ENCODE assay signal across 14 cellular contexts in the genomic region with DNA sequence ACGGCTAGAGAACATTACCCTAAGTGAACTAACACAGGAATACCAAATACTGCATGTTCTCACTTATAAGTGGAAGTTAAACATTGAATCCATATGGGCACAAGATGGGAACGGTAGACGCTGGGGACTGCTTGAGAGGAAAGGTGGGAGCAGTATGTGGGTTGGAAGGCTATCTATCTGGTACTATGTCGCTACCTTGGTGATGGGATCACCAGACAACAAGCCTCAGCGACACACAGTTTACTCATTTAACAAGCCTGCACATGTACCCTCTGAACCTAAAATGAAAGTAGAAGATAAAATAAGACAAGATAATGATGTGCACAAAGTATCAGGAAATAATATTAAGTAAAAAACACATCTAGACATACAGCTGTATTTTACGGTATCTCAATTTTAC. TPM values are rescaled to one million over a fixed set of nuclear protein-coding genes. Genes with fewer than 3 reads are reported as not detected.
DNase-seq lines count a peak whose midpoint lies in the region; ATAC-seq and TF ChIP-seq lines count a peak whose summit lies in the region.
"Had no signal": no experiment of that assay in that cellular context is flagged by ENCODE, and none has a peak within 500 bp of the region (broad histone marks: within the 10 kb centered on the region; RNA-seq: fewer than 3 reads in every experiment).

No MANE protein-coding gene starts in this region.

- CTCF ChIA-PET in CD8-positive, alpha-beta T cell (lab: Charles Lee), result no interaction called here
- CTCF ChIA-PET in naive thymus-derived CD4-positive, alpha-beta T cell (lab: Charles Lee), result no interaction called here

- no peak for DNase-seq in CD8-positive, alpha-beta T cell
- DNase-seq in Jurkat, Clone E6-1 (ENCODE audit: low read depth, low spot score), result no peak
- DNase-seq in naive thymus-derived CD4-positive, alpha-beta T cell, result no peak
- DNase-seq in NCI-H526 (lab: John Stamatoyannopoulos, UW) (no peak), esophagus muscularis mucosa (ENCODE audit: extremely low spot score) (no peak), testis (no peak)
- DNase-seq: BE2C; NCI-H1436 treated with DMSO at 0.1 percent for 48 hours; NCI-H510A; stimulated activated CD8-positive, alpha-beta memory T cell treated with anti-CD3 and anti-CD28 coated beads, Interleukin-4, amount 100 ng/mL, for 48 hours had no signal

- ATAC-seq in CD8-positive, alpha-beta T cell, result peak; percentile 41
- ATAC-seq in naive thymus-derived CD4-positive, alpha-beta T cell, result no peak
- ATAC-seq in HG03378 (IDR thresholded peaks at IDR 0.05; ENCODE audit: unreplicated experiment), result no peak

- no peaks in the 10 kb centered on the region for H3K27me3 ChIP-seq in CD8-positive, alpha-beta T cell (ENCODE audit: insufficient read depth, low read length)
- no peaks in the 10 kb centered on the region for H3K27me3 ChIP-seq in naive thymus-derived CD4-positive, alpha-beta T cell (ENCODE audit: control insufficient read depth in 2 of 2, insufficient read depth in 2 of 2, low read length in 2 of 2)
- H3K27me3 ChIP-seq in esophagus muscularis mucosa, result no peaks in the 10 kb centered on the region
- H3K27me3 ChIP-seq in testis, result no peaks in the 10 kb centered on the region
- H3K27me3 ChIP-seq: BE2C had no signal

- H3K36me3 Mint-ChIP-seq in CD8-positive, alpha-beta T cell, result peaks cover 24% of the 10 kb centered on the region
- peaks cover 3% of the 10 kb centered on the region for H3K36me3 Mint-ChIP-seq in activated naive CD8-positive, alpha-beta T cell
- H3K36me3 Mint-ChIP-seq in naive thymus-derived CD4-positive, alpha-beta T cell, result peaks cover 2 to 46% (median 8%) of the 10 kb centered on the region in 5 donors
- H3K36me3 Mint-ChIP-seq: mesothelial cell of epicardium had no signal

- intact Hi-C loops in CD8-positive, alpha-beta T cell (cut with DNase I, micrococcal nuclease), result loop anchor here in 1 of 2 experiments (5.0 kb wide), 1 partner anchor 75 kb away; the partner anchor contains the start of gene IFI16
- intact Hi-C loops in naive thymus-derived CD4-positive, alpha-beta T cell (cut with micrococcal nuclease), result loop anchor here (2.0 to 10.0 kb wide), 4 partner anchors 50 to 130 kb away; no protein-coding TSS in a partner anchor
- intact Hi-C loops in esophagus muscularis mucosa (cut with DNase I), result no loop called here
- intact Hi-C loops in testis (cut with DNase I; ENCODE audit: low total_unique reads), result no loop called here

- H3K27ac ChIP-seq in CD8-positive, alpha-beta T cell (ENCODE audit: low read depth, low read length), result peak overlapping the region; percentile 39
- peak overlapping the region; percentile 61 for H3K27ac ChIP-seq in naive thymus-derived CD4-positive, alpha-beta T cell (ENCODE audit: low read depth, low read length)
- no peak overlapping the region for H3K27ac ChIP-seq in esophagus muscularis mucosa (replicated peaks in 1 of 4)
- H3K27ac ChIP-seq in testis, result no peak overlapping the region
- H3K27ac ChIP-seq: prostate gland had no signal

- peaks cover 7% of the 10 kb centered on the region for H3K9me3 Mint-ChIP-seq in CD8-positive, alpha-beta T cell
- H3K9me3 Mint-ChIP-seq in activated naive CD8-positive, alpha-beta T cell (ENCODE audit: low read depth), result peaks cover 3% of the 10 kb centered on the region
- peaks cover 0 to 14% (median 3%) of the 10 kb centered on the region in 11 donors for H3K9me3 Mint-ChIP-seq in naive thymus-derived CD4-positive, alpha-beta T cell

- TF ChIP-seq EP300 in esophagus muscularis mucosa (IDR thresholded peaks at IDR 0.05), result no peak

- peak overlapping the region; percentile 87 for H3K27ac Mint-ChIP-seq in CD8-positive, alpha-beta T cell
- peak overlapping the region; percentile 86 for H3K27ac Mint-ChIP-seq in activated naive CD8-positive, alpha-beta T cell
- H3K27ac Mint-ChIP-seq in naive thymus-derived CD4-positive, alpha-beta T cell, result peak overlapping the region; percentile 10 to 94 (median 82)
- H3K27ac Mint-ChIP-seq: mesothelial cell of epicardium had no signal

- H3K4me1 Mint-ChIP-seq in CD8-positive, alpha-beta T cell (ENCODE audit: low read depth), result peaks cover 33% of the 10 kb centered on the region
- H3K4me1 Mint-ChIP-seq in activated naive CD8-positive, alpha-beta T cell (ENCODE audit: low read depth), result peaks cover 22% of the 10 kb centered on the region
- peaks cover 6 to 47% (median 29%) of the 10 kb centered on the region in 7 donors for H3K4me1 Mint-ChIP-seq in naive thymus-derived CD4-positive, alpha-beta T cell
- H3K4me1 Mint-ChIP-seq: mesothelial cell of epicardium had no signal

- no peaks in the 10 kb centered on the region for H3K27me3 Mint-ChIP-seq in CD8-positive, alpha-beta T cell (ENCODE audit: low read depth)
- no peaks in the 10 kb centered on the region for H3K27me3 Mint-ChIP-seq in activated naive CD8-positive, alpha-beta T cell
- H3K27me3 Mint-ChIP-seq in naive thymus-derived CD4-positive, alpha-beta T cell, result peaks cover 0 to 2% (median 0%) of the 10 kb centered on the region in 5 donors

- peak overlapping the region; percentile 91 for H3K4me3 Mint-ChIP-seq in CD8-positive, alpha-beta T cell
- H3K4me3 Mint-ChIP-seq in activated naive CD8-positive, alpha-beta T cell, result peak overlapping the region; percentile 82
- peak overlapping the region; percentile 64 to 96 (median 89) for H3K4me3 Mint-ChIP-seq in naive thymus-derived CD4-positive, alpha-beta T cell
- H3K4me3 Mint-ChIP-seq: mesothelial cell of epicardium had no signal

- H3K9me3 ChIP-seq in CD8-positive, alpha-beta T cell (ENCODE audit: low read length), result no peaks in the 10 kb centered on the region
- no peaks in the 10 kb centered on the region for H3K9me3 ChIP-seq in naive thymus-derived CD4-positive, alpha-beta T cell (ENCODE audit: control insufficient read depth in 2 of 3, low read length in 3 of 3)
- H3K9me3 ChIP-seq in esophagus muscularis mucosa, result peaks cover 0 to 5% (median 4%) of the 10 kb centered on the region in 4 donors
- no peaks in the 10 kb centered on the region for H3K9me3 ChIP-seq in testis
- H3K9me3 ChIP-seq: BE2C, prostate gland had no signal

- TF ChIP-seq CTCF in CD8-positive, alpha-beta T cell (IDR thresholded peaks at IDR 0.05), result no peak
- no peak for TF ChIP-seq CTCF in esophagus muscularis mucosa (IDR thresholded peaks at IDR 0.05)
- no peak for TF ChIP-seq CTCF in testis (IDR thresholded peaks at IDR 0.05)

- no peak for TF ChIP-seq POLR2A in esophagus muscularis mucosa (IDR thresholded peaks at IDR 0.05; ENCODE audit: low read depth)
- no peak for TF ChIP-seq POLR2A in testis (IDR thresholded peaks at IDR 0.05)

- POLR2A ChIA-PET in CD8-positive, alpha-beta T cell (lab: Charles Lee), result no interaction called here
- POLR2A ChIA-PET in naive thymus-derived CD4-positive, alpha-beta T cell (lab: Charles Lee), result interaction anchor here (1.5 kb wide), 1 partner anchor 78 kb away, joined by 3 read pairs; the partner anchor contains the start of gene IFI16

- H3K4me3 ChIP-seq in CD8-positive, alpha-beta T cell (ENCODE audit: low read depth, low read length), result peak overlapping the region; percentile 49
- H3K4me3 ChIP-seq in Jurkat, Clone E6-1 (ENCODE audit: low read length), result peak overlapping the region; percentile 28
- peak overlapping the region; percentile 66 for H3K4me3 ChIP-seq in naive thymus-derived CD4-positive, alpha-beta T cell (ENCODE audit: low read length)
- peak overlapping the region in 1 of 4 donors; percentile 23 for H3K4me3 ChIP-seq in esophagus muscularis mucosa
- H3K4me3 ChIP-seq in testis, result no peak overlapping the region
- H3K4me3 ChIP-seq: prostate gland had no signal

- no peaks in the 10 kb centered on the region for H3K36me3 ChIP-seq in CD8-positive, alpha-beta T cell (ENCODE audit: insufficient read depth, low read length)
- H3K36me3 ChIP-seq in naive thymus-derived CD4-positive, alpha-beta T cell (ENCODE audit: control insufficient read depth in 2 of 3, insufficient read depth in 3 of 3, low read length in 3 of 3), result peaks cover 0 to 4% (median 0%) of the 10 kb centered on the region in 3 experiments
- H3K36me3 ChIP-seq in esophagus muscularis mucosa, result no peaks in the 10 kb centered on the region
- H3K36me3 ChIP-seq in testis (ENCODE audit: low read depth, missing control alignments), result no peaks in the 10 kb centered on the region
- H3K36me3 ChIP-seq: BE2C, prostate gland had no signal

- H3K4me1 ChIP-seq in CD8-positive, alpha-beta T cell (ENCODE audit: insufficient read depth, low read length), result peaks cover 6% of the 10 kb centered on the region
- H3K4me1 ChIP-seq in naive thymus-derived CD4-positive, alpha-beta T cell (ENCODE audit: control insufficient read depth in 2 of 2, insufficient read depth in 2 of 2, low read length in 2 of 2), result peaks cover 9 to 34% of the 10 kb centered on the region in 2 donors
- H3K4me1 ChIP-seq in esophagus muscularis mucosa (no peaks in the 10 kb centered on the region), testis (no peaks in the 10 kb centered on the region)
- H3K4me1 ChIP-seq: BE2C, prostate gland had no signal

- WGBS in esophagus muscularis mucosa, result 88% methylated on average over 6 of the region's 6 CpGs
- WGBS in testis, 2 donors, result 92 to 95% methylated on average over 6 of the region's 6 CpGs

RNA-seq across cellular contexts. Expression of gene PYHIN1, which starts 0.8 kb away (rescaled TPM):
- 10 to 100 TPM; 16.0 to 16.7 TPM for total RNA-seq in CD8-positive, alpha-beta T cell
- not detected for polyA plus RNA-seq in Jurkat, Clone E6-1 (2012; ENCODE audit: insufficient read depth, insufficient read length)
- 10 to 100 TPM; 20.3 to 48.2 (median 36.1) TPM for total RNA-seq in naive thymus-derived CD4-positive, alpha-beta T cell
- polyA plus RNA-seq in naive thymus-derived CD4-positive, alpha-beta T cell, result 1 to 10 TPM; 8.4 to 8.7 TPM
- total RNA-seq in esophagus muscularis mucosa, result 1 to 10 TPM in 2 of 4 donors, not detected in 2; 1.2 to 1.3 TPM
- total RNA-seq in testis, result 1 to 10 TPM in 1 of 2 donors, under 1 TPM in 1; 0.56 to 1.2 TPM
- polyA plus RNA-seq in testis (ENCODE audit: insufficient read depth, low read depth, low replicate concordance), result 0.58 TPM

Comparison
In these comparisons a context has a peak if more than half of its experiments do, and no peak if none do; other contexts are left out.
1. H3K27ac ChIP-seq: peak in CD8-positive, alpha-beta T cell (single experiment) and naive thymus-derived CD4-positive, alpha-beta T cell (single experiment); none in esophagus muscularis mucosa (0 of 4) and testis (0 of 2).
2. H3K4me3 ChIP-seq: peak in CD8-positive, alpha-beta T cell (single experiment), Jurkat, Clone E6-1 (single experiment) and naive thymus-derived CD4-positive, alpha-beta T cell (single experiment); none in testis (0 of 2).
3. RNA of gene PYHIN1, which starts 0.8 kb away (total RNA-seq): 20.3 to 48.2 TPM in naive thymus-derived CD4-positive, alpha-beta T cell and 16.0 to 16.7 TPM in CD8-positive, alpha-beta T cell; 1.2 to 1.3 TPM in esophagus muscularis mucosa and 0.56 to 1.2 TPM in testis; every median in the first group is over 4 times any median in the second.
4. intact Hi-C loops: an anchor here in naive thymus-derived CD4-positive, alpha-beta T cell (2.0 to 10.0 kb wide); none called in esophagus muscularis mucosa and testis.
5. Peak in every context shown above with its lines, with median percentiles within 50 percentile points of each other: H3K27ac Mint-ChIP-seq and H3K4me3 Mint-ChIP-seq.